ENCODE assay signal across 9 cellular contexts in genomic region chr17:41771389-41772206, GRCh38. TPM values are rescaled to one million over a fixed set of nuclear protein-coding genes. Genes with fewer than 3 reads are reported as not detected.
DNase-seq lines count a peak whose midpoint lies in the region; ATAC-seq lines count a peak whose summit lies in the region.
"Had no signal": no experiment of that assay in that cellular context is flagged by ENCODE, and none has a peak within 500 bp of the region (broad histone marks: within the 10 kb centered on the region; RNA-seq: fewer than 3 reads in every experiment).

No MANE protein-coding gene starts in this region.

- no peaks in the 10 kb centered on the region for H3K9me3 Mint-ChIP-seq in activated naive CD8-positive, alpha-beta T cell treated with anti-CD3 and anti-CD28 coated beads, Interleukin-2, amount 10 ng/mL, durations not matched to agents 7 days and 5 days
- no peaks in the 10 kb centered on the region for H3K9me3 Mint-ChIP-seq in activated T-cell treated with anti-CD3 and anti-CD28 coated beads, Interleukin-2, amount 50 U/mL, for 24 hours

- H3K27ac Mint-ChIP-seq in activated naive CD8-positive, alpha-beta T cell treated with anti-CD3 and anti-CD28 coated beads, Interleukin-2, amount 10 ng/mL, durations not matched to agents 7 days and 5 days = peak overlapping the region; percentile 82
- no peak overlapping the region for H3K27ac Mint-ChIP-seq in activated T-cell treated with anti-CD3 and anti-CD28 coated beads, Interleukin-2, amount 50 U/mL, for 24 hours

- peaks cover 1% of the 10 kb centered on the region for H3K36me3 Mint-ChIP-seq in activated naive CD8-positive, alpha-beta T cell treated with anti-CD3 and anti-CD28 coated beads, Interleukin-2, amount 10 ng/mL, durations not matched to agents 7 days and 5 days
- no peaks in the 10 kb centered on the region for H3K36me3 Mint-ChIP-seq in activated T-cell treated with anti-CD3 and anti-CD28 coated beads, Interleukin-2, amount 50 U/mL, for 24 hours (ENCODE audit: low read depth)

- POLR2A ChIA-PET in activated naive CD8-positive, alpha-beta T cell treated with anti-CD3 and anti-CD28 coated beads, Interleukin-2, amount 10 ng/mL, durations not matched to agents 7 days and 5 days (lab: Charles Lee) = no interaction called here

- peak overlapping the region in 19 of 21 experiments; percentile 1 to 87 (median 75) for H3K27ac ChIP-seq in skin epidermis
- H3K27ac ChIP-seq: HL-60 had no signal

- ATAC-seq in activated naive CD8-positive, alpha-beta T cell treated with anti-CD3 and anti-CD28 coated beads, Interleukin-2, amount 10 ng/mL, durations not matched to agents 7 days and 5 days (ENCODE audit: low read depth) = peak; percentile 31

- peaks cover 7% of the 10 kb centered on the region for H3K4me1 Mint-ChIP-seq in activated naive CD8-positive, alpha-beta T cell treated with anti-CD3 and anti-CD28 coated beads, Interleukin-2, amount 10 ng/mL, durations not matched to agents 7 days and 5 days
- H3K4me1 Mint-ChIP-seq in activated T-cell treated with anti-CD3 and anti-CD28 coated beads, Interleukin-2, amount 50 U/mL, for 24 hours (ENCODE audit: low read depth) = no peaks in the 10 kb centered on the region

- H3K27me3 Mint-ChIP-seq in activated naive CD8-positive, alpha-beta T cell treated with anti-CD3 and anti-CD28 coated beads, Interleukin-2, amount 10 ng/mL, durations not matched to agents 7 days and 5 days = no peaks in the 10 kb centered on the region
- no peaks in the 10 kb centered on the region for H3K27me3 Mint-ChIP-seq in activated T-cell treated with anti-CD3 and anti-CD28 coated beads, Interleukin-2, amount 50 U/mL, for 24 hours

- peak overlapping the region; percentile 73 for H3K4me3 Mint-ChIP-seq in activated naive CD8-positive, alpha-beta T cell treated with anti-CD3 and anti-CD28 coated beads, Interleukin-2, amount 10 ng/mL, durations not matched to agents 7 days and 5 days
- H3K4me3 Mint-ChIP-seq in activated T-cell treated with anti-CD3 and anti-CD28 coated beads, Interleukin-2, amount 50 U/mL, for 24 hours = no peak overlapping the region

- no peak for DNase-seq in activated naive CD8-positive, alpha-beta T cell treated with anti-CD3 and anti-CD28 coated beads, Interleukin-2, amount 10 ng/mL, durations not matched to agents 7 days and 5 days
- DNase-seq in activated T-cell treated with anti-CD3 and anti-CD28 coated beads, Interleukin-2, amount 50 U/mL, for 24 hours = no peak
- no peak for DNase-seq in retina
- DNase-seq: activated gamma-delta T cell treated with Interleukin-2 at 50 U/mL for 16 hours, NCI-H2171 treated with DMSO at 0.1 percent for 48 hours, T1000 had no signal

- no peak overlapping the region for H3K4me3 ChIP-seq in skin epidermis

RNA-seq across cellular contexts. Expression of gene JUP, which starts 14.9 kb away (rescaled TPM):
- 10 to 100 TPM; 10.1 to 12.8 TPM for total RNA-seq in activated naive CD8-positive, alpha-beta T cell treated with anti-CD3 and anti-CD28 coated beads, Interleukin-2, amount 10 ng/mL, durations not matched to agents 7 days and 5 days

RNA-seq across cellular contexts. Expression of gene HAP1, which starts 37.2 kb away (rescaled TPM):
- under 1 TPM in 1 of 2 experiments, not detected in 1; 0.14 TPM for total RNA-seq in activated naive CD8-positive, alpha-beta T cell treated with anti-CD3 and anti-CD28 coated beads, Interleukin-2, amount 10 ng/mL, durations not matched to agents 7 days and 5 days

RNA-seq across cellular contexts. Expression of gene P3H4, which starts 40.2 kb away (rescaled TPM):
- total RNA-seq in activated naive CD8-positive, alpha-beta T cell treated with anti-CD3 and anti-CD28 coated beads, Interleukin-2, amount 10 ng/mL, durations not matched to agents 7 days and 5 days = 1 to 10 TPM; 3.2 to 3.7 TPM

RNA-seq across cellular contexts. Expression of gene FKBP10, which starts 41.2 kb away (rescaled TPM):
- under 1 TPM; 0.53 to 0.94 TPM for total RNA-seq in activated naive CD8-positive, alpha-beta T cell treated with anti-CD3 and anti-CD28 coated beads, Interleukin-2, amount 10 ng/mL, durations not matched to agents 7 days and 5 days

RNA-seq across cellular contexts. Expression of gene GAST, which starts 59.5 kb away (rescaled TPM):
- not detected for total RNA-seq in activated naive CD8-positive, alpha-beta T cell treated with anti-CD3 and anti-CD28 coated beads, Interleukin-2, amount 10 ng/mL, durations not matched to agents 7 days and 5 days
- total RNA-seq: endothelial cell of umbilical vein had no signal
